8 cellular contexts compared by ENCODE assay signal in the genomic region with DNA sequence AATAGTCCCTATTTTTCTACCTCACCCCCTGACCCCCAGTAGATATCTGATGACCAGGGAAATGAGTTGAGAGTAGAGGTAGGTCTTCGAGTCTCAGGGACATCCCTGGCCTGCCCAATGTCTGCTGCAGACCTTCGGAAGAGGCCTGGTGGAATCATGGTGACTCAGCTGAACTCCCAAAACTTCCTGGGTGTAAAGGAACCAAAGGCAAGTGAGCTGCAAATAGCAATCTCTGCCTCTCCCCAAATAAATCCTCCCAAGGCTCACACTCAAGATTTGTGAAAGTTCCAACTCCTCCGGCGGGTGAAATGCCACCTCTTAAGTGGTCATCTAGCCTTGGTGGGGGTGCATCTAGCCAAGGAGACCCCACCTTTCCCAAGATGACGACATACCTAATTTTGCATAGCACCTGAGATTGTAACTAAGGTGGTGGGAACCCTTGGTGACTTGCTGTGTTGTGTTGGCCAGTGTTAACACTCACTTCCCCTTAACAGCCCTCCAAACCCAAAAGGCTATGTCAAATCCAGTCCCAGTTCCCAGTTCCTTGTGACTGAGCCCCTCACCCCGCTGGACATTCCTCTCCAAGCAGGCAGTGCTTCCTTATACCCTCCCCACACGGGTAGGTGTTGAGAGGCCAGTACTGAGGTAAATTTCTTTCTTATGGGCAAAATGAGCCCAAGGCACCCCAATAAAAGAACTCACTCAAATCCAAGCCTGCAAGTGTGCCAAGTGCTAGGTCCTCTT. TPM values are rescaled to one million over a fixed set of nuclear protein-coding genes. Genes with fewer than 3 reads are reported as not detected.
DNase-seq lines count a peak whose midpoint lies in the region; ATAC-seq, FAIRE-seq and TF ChIP-seq lines count a peak whose summit lies in the region.

No MANE protein-coding gene starts in this region.

- WGBS in stomach, 5 donors: 52 to 68% (median 57%) methylated on average over 7 of the region's 7 CpGs

- peak overlapping the region; percentile 86 for H3K27ac Mint-ChIP-seq in activated CD4-positive, alpha-beta T cell treated with anti-CD3 and anti-CD28 coated beads for 36 hours
- peak overlapping the region; percentile 75 for H3K27ac Mint-ChIP-seq in astrocyte (ENCODE audit: unreplicated experiment)

- H3K4me2 ChIP-seq in astrocyte (ENCODE audit: low read length): peak overlapping the region; percentile 24

- DNase-seq in activated CD4-positive, alpha-beta T cell treated with anti-CD3 and anti-CD28 coated beads for 36 hours: peak; percentile 11
- no peak for DNase-seq in activated CD4-positive, alpha-beta T cell treated with anti-CD3 and anti-CD28 coated beads for 1 hour
- DNase-seq in astrocyte (ENCODE audit: low read depth) (peak; percentile 74), kidney (no peak), stomach (peak; percentile 26), SIG-M5 (lab: John Stamatoyannopoulos, UW) (no peak), mucosa of descending colon (no peak), SHP77 (lab: John Stamatoyannopoulos, UW) (no peak)

- peak overlapping the region; percentile 55 for H3K4me3 Mint-ChIP-seq in activated CD4-positive, alpha-beta T cell treated with anti-CD3 and anti-CD28 coated beads for 36 hours
- peak overlapping the region; percentile 45 for H3K4me3 Mint-ChIP-seq in astrocyte (ENCODE audit: unreplicated experiment)

- intact Hi-C loops in activated CD4-positive, alpha-beta T cell treated with anti-CD3 and anti-CD28 coated beads for 36 hours (cut with DNase I, micrococcal nuclease): loop anchor here (2.0 to 5.0 kb wide), 5 partner anchors 54 to 419 kb away; no protein-coding TSS in a partner anchor
- intact Hi-C loops in kidney (cut with DNase I): loop anchor here (10.0 kb wide), 1 partner anchor 112 kb away; no protein-coding TSS in a partner anchor
- intact Hi-C loops in stomach (cut with DNase I; ENCODE audit: low total_unique reads): no loop called here
- intact Hi-C loops in mucosa of descending colon (cut with DNase I, micrococcal nuclease): no loop called here

- TF ChIP-seq POLR2A in stomach (IDR thresholded peaks at IDR 0.05): peak in 1 of 4 donors; percentile 6

- peak overlapping the region; percentile 23 for H3K9ac ChIP-seq in astrocyte (ENCODE audit: low read length)
- H3K9ac ChIP-seq in kidney (ENCODE audit: low read length in 2 of 2): peak overlapping the region; percentile 20 to 27

- H3K27me3 Mint-ChIP-seq in activated CD4-positive, alpha-beta T cell treated with anti-CD3 and anti-CD28 coated beads for 36 hours: no peaks in the 10 kb centered on the region
- H3K27me3 Mint-ChIP-seq in astrocyte (ENCODE audit: low read depth, unreplicated experiment): no peaks in the 10 kb centered on the region

- CTCF ChIA-PET in activated CD4-positive, alpha-beta T cell treated with anti-CD3 and anti-CD28 coated beads for 36 hours (lab: Charles Lee): interaction anchor here (0.6 to 7.5 kb wide), 10 partner anchors 9 to 538 kb away, joined by 3 to 61 read pairs (median 6); no protein-coding TSS in a partner anchor

- no peak overlapping the region for H2AFZ ChIP-seq in astrocyte (ENCODE audit: low read depth, low read length)

- TF ChIP-seq CTCF in astrocyte (IDR thresholded peaks at IDR 0.05; ENCODE audit: insufficient read depth, low read depth, low read length): no peak
- TF ChIP-seq CTCF in kidney (IDR thresholded peaks at IDR 0.05; ENCODE audit: borderline replicate concordance, extremely low read depth, insufficient read depth): no peak
- no peak for TF ChIP-seq CTCF in stomach (IDR thresholded peaks at IDR 0.05)
- TF ChIP-seq CTCF in mucosa of descending colon (IDR thresholded peaks at IDR 0.05): no peak

- H3K36me3 ChIP-seq in astrocyte (ENCODE audit: insufficient read depth, low read length) (peaks cover 12% of the 10 kb centered on the region), kidney (ENCODE audit: control insufficient read depth in 1 of 2, insufficient read depth in 2 of 2, low read length in 2 of 2) (peaks cover 3 to 50% of the 10 kb centered on the region in 2 donors), stomach (peaks cover 29 to 49% (median 38%) of the 10 kb centered on the region in 4 donors), mucosa of descending colon (ENCODE audit: low read depth) (no peaks in the 10 kb centered on the region)

- H3K27me3 ChIP-seq in astrocyte (ENCODE audit: insufficient read depth, low read length): no peaks in the 10 kb centered on the region
- H3K27me3 ChIP-seq in stomach: no peaks in the 10 kb centered on the region

- TF ChIP-seq EP300 in stomach (IDR thresholded peaks at IDR 0.05): no peak

- no peak for ATAC-seq in activated CD4-positive, alpha-beta T cell treated with anti-CD3 and anti-CD28 coated beads for 36 hours
- ATAC-seq in mucosa of descending colon: no peak

- peaks cover 33% of the 10 kb centered on the region for H4K20me1 ChIP-seq in astrocyte (ENCODE audit: insufficient read depth, low read length)

- POLR2A ChIA-PET in activated CD4-positive, alpha-beta T cell treated with anti-CD3 and anti-CD28 coated beads for 36 hours (lab: Charles Lee): interaction anchor here (0.7 to 1.5 kb wide), 4 partner anchors 30 to 382 kb away, joined by 3 to 4 read pairs (median 3); no protein-coding TSS in a partner anchor

- H3K9me3 Mint-ChIP-seq in activated CD4-positive, alpha-beta T cell treated with anti-CD3 and anti-CD28 coated beads for 36 hours (ENCODE audit: low read depth): peaks cover 2% of the 10 kb centered on the region
- peaks cover 2% of the 10 kb centered on the region for H3K9me3 Mint-ChIP-seq in astrocyte (ENCODE audit: unreplicated experiment)

- H3K36me3 Mint-ChIP-seq in activated CD4-positive, alpha-beta T cell treated with anti-CD3 and anti-CD28 coated beads for 36 hours (ENCODE audit: low read depth): peaks cover 49% of the 10 kb centered on the region
- peaks cover 12% of the 10 kb centered on the region for H3K36me3 Mint-ChIP-seq in astrocyte (ENCODE audit: low read depth, unreplicated experiment)

- H3K4me1 Mint-ChIP-seq in activated CD4-positive, alpha-beta T cell treated with anti-CD3 and anti-CD28 coated beads for 36 hours: peaks cover 72% of the 10 kb centered on the region
- H3K4me1 Mint-ChIP-seq in astrocyte (ENCODE audit: low read depth, unreplicated experiment): peaks cover 35% of the 10 kb centered on the region

- H3K27ac ChIP-seq in astrocyte (ENCODE audit: low read depth, low read length): peak overlapping the region; percentile 84
- H3K27ac ChIP-seq in kidney (ENCODE audit: low read depth in 2 of 2, low read length in 2 of 2): peak overlapping the region; percentile 80 to 84
- peak overlapping the region; percentile 67 to 100 (median 100) for H3K27ac ChIP-seq in stomach

- peaks cover 36% of the 10 kb centered on the region for H3K79me2 ChIP-seq in astrocyte (ENCODE audit: insufficient read depth, low read length)

- no peak overlapping the region for H3K4me3 ChIP-seq in astrocyte (ENCODE audit: insufficient read depth, low read depth, low read length)
- peak overlapping the region in 1 of 2 donors; percentile 29 for H3K4me3 ChIP-seq in kidney (ENCODE audit: low read length in 2 of 2)
- peak overlapping the region in 1 of 4 donors; percentile 92 for H3K4me3 ChIP-seq in stomach
- H3K4me3 ChIP-seq in mucosa of descending colon: no peak overlapping the region

- H3K4me1 ChIP-seq in astrocyte (ENCODE audit: insufficient read depth, low read length) (peaks cover 51% of the 10 kb centered on the region), kidney (ENCODE audit: control insufficient read depth in 1 of 2, insufficient read depth in 1 of 2, low read depth in 1 of 2, low read length in 2 of 2) (peaks cover 41 to 62% of the 10 kb centered on the region in 2 donors), stomach (peaks cover 46 to 81% (median 75%) of the 10 kb centered on the region in 4 donors), mucosa of descending colon (ENCODE audit: low read depth) (peaks cover 47% of the 10 kb centered on the region)

- H3K9me3 ChIP-seq in astrocyte (ENCODE audit: insufficient read depth, low read depth, low read length): no peaks in the 10 kb centered on the region
- no peaks in the 10 kb centered on the region for H3K9me3 ChIP-seq in kidney (ENCODE audit: control insufficient read depth in 1 of 2, low read length in 2 of 2)
- no peaks in the 10 kb centered on the region for H3K9me3 ChIP-seq in stomach
- H3K9me3 ChIP-seq in mucosa of descending colon: no peaks in the 10 kb centered on the region

- FAIRE-seq in astrocyte (lab: Jason Lieb, UNC) (no peak), kidney (lab: Jason Lieb, UNC) (no peak)

RNA-seq across cellular contexts. Expression of gene ZFP36L1, which starts 6.2 kb away (rescaled TPM):
- total RNA-seq in activated CD4-positive, alpha-beta T cell treated with anti-CD3 and anti-CD28 coated beads for 36 hours: 10 to 100 TPM; 72.1 to 96.9 TPM
- 210 and 219 TPM in 2 replicates for total RNA-seq in astrocyte
- 289 TPM for total RNA-seq in kidney
- 73.3 TPM for polyA plus RNA-seq in kidney (ENCODE audit: insufficient read depth, low read depth, low replicate concordance)
- 100 to 1,000 TPM in 4 of 5 donors, 10 to 100 TPM in 1; 44.4 to 655 (median 255) TPM for total RNA-seq in stomach
- 10 to 100 TPM; 64.0 to 80.1 (median 70.4) TPM for polyA plus RNA-seq in stomach
- total RNA-seq in mucosa of descending colon: 100 to 1,000 TPM in 2 of 3 donors, 10 to 100 TPM in 1; 79.8 to 472 (median 103) TPM

Comparison
In these comparisons a context has a peak if more than half of its experiments do, and no peak if none do; other contexts are left out.
1. DNase-seq: peak in activated CD4-positive, alpha-beta T cell treated with anti-CD3 and anti-CD28 coated beads for 36 hours (single experiment), astrocyte (single experiment) and stomach (single experiment); none in activated CD4-positive, alpha-beta T cell treated with anti-CD3 and anti-CD28 coated beads for 1 hour (single experiment), kidney (single experiment), SIG-M5 (single experiment), mucosa of descending colon (0 of 3) and SHP77 (0 of 2).
2. intact Hi-C loops: an anchor here in activated CD4-positive, alpha-beta T cell treated with anti-CD3 and anti-CD28 coated beads for 36 hours (2.0 to 5.0 kb wide) and kidney (10.0 kb wide); none called in stomach and mucosa of descending colon.
3. Peak in every context shown above with its lines, with median percentiles within 50 percentile points of each other: H3K27ac ChIP-seq.